In the genomic region with DNA sequence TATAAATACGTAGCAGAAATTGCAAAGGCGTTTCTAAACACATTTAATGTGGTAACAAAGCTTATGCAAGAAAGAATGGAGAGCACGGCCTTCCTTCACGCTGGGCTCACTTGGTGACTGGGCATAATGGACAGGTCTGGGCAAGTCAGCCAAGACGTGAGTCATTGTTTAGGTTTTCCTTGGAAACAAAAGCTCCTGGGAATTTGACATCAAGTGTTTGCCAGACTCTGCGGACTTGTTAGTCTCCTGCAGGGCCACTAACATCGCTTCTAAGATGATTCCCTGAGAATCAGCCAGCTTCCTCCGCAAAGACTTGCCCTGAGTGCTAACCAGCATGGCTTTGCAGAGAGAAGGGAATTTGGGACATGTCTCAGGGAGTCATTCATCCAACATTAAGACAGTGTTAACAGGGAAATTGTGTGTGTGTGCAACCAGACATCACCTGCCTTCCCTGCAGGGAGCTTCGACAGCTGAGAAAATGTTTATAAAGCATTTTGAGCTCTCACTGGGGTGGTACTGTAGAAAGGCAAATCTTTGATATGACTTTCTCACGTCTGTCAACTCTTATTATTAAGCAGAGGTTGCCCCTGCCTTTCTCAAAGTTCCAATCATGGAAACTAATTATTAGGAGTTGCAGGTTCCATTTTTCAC, we compare ENCODE assay signal across 10 cellular contexts.
DNase-seq lines count a peak whose midpoint lies in the region; ATAC-seq, FAIRE-seq and TF ChIP-seq lines count a peak whose summit lies in the region.
"Had no signal": no experiment of that assay in that cellular context is flagged by ENCODE, and none has a peak within 500 bp of the region (broad histone marks: within the 10 kb centered on the region; RNA-seq: fewer than 3 reads in every experiment).

No MANE protein-coding gene starts in this region.

- no peak overlapping the region for H3K9ac ChIP-seq in H1 (replicated peaks in 1 of 4; ENCODE audit: extremely low read depth in 1 of 4, low read depth in 3 of 4, low read length in 3 of 4)

- WGBS in H1 (ENCODE audit: extremely low coverage in 1 of 2, insufficient coverage in 1 of 2, insufficient read length in 1 of 2, insufficient replicate concordance in 2 of 2, low coverage in 1 of 2, low lambda C conversion rate in 2 of 2, missing lambda C conversion rate in 1 of 2), 2 experiments, result 29% methylated on average over 10 of the region's 10 CpGs; no CpG with 5 or more reads in 1 of the 2 experiments
- WGBS in transverse colon (ENCODE audit: low coverage in 1 of 2), 2 donors, result 70 to 72% methylated on average over 9 to 10 of the region's 10 CpGs

- H3K27ac ChIP-seq in H1 (ENCODE audit: low read depth, low read length), result no peak overlapping the region; the same call in 1 of the 2 replicates
- peak overlapping the region in 1 of 4 donors; percentile 24 for H3K27ac ChIP-seq in transverse colon

- H2BK20ac ChIP-seq in H1 (ENCODE audit: low read length), result peak overlapping the region; percentile 91

- 0 out of 2 replicates have a peak overlapping the region, but pooled peaks have one; percentile 25 for H2BK15ac ChIP-seq in H1 (ENCODE audit: low read length)

- H3K36me3 ChIP-seq in H1 (ENCODE audit: control insufficient read depth in 2 of 4, insufficient read depth in 4 of 4, low read length in 3 of 4), result no peaks in the 10 kb centered on the region
- no peaks in the 10 kb centered on the region for H3K36me3 ChIP-seq in transverse colon

- CTCF ChIA-PET in H1 (lab: Charles Lee; ENCODE audit: partially characterized antibody), result interaction anchor here (0.9 to 1.7 kb wide), 5 partner anchors 11 to 123 kb away, joined by 3 to 9 read pairs (median 3); no protein-coding TSS in a partner anchor
- CTCF ChIA-PET in activated naive CD4-positive, alpha-beta T cell treated with anti-CD3 and anti-CD28 coated beads, Interleukin-2, amount 10 ng/mL, durations not matched to agents 7 days and 5 days (lab: Charles Lee), result no interaction called here

- peak overlapping the region; percentile 20 to 38; a peak in 3 of 4 replicates for H3K4me2 ChIP-seq in H1 (ENCODE audit: insufficient read depth in 1 of 2, low read depth in 2 of 2, low read length in 2 of 2)

- no peaks in the 10 kb centered on the region for H3K79me2 ChIP-seq in H1 (ENCODE audit: control insufficient read depth in 1 of 2, insufficient read depth in 2 of 2, low read length in 2 of 2)

- intact Hi-C loops in transverse colon (cut with DNase I; ENCODE audit: low total_unique reads), result no loop called here

- H2BK120ac ChIP-seq in H1 (replicated peaks; ENCODE audit: low read depth, low read length), result peak overlapping the region; percentile 77

- H4K8ac ChIP-seq in H1 (ENCODE audit: extremely low read depth, insufficient read depth, low read length), result no peak overlapping the region

- no peak overlapping the region for H2AK5ac ChIP-seq in H1 (ENCODE audit: low read depth, low read length)

- no peaks in the 10 kb centered on the region for H3K23me2 ChIP-seq in H1 (ENCODE audit: low read depth, low read length)

- H3K27me3 ChIP-seq in H1 (replicated peaks in 1 of 4; ENCODE audit: control insufficient read depth in 3 of 4, extremely low read depth in 1 of 4, insufficient read depth in 3 of 4, low read length in 3 of 4) (peaks cover 0 to 2% (median 0%) of the 10 kb centered on the region in 4 experiments; a peak in 3 of 7 replicates), transverse colon (no peaks in the 10 kb centered on the region)

- H3K4me3 ChIP-seq in H1 (ENCODE audit: extremely low read depth in 1 of 4, insufficient read depth in 2 of 4, low read depth in 3 of 4, low read length in 4 of 4) (no peak overlapping the region), transverse colon (no peak overlapping the region)

- H3K9me3 Mint-ChIP-seq in nephron progenitor cell, result no peaks in the 10 kb centered on the region
- no peaks in the 10 kb centered on the region for H3K9me3 Mint-ChIP-seq in activated naive CD4-positive, alpha-beta T cell treated with anti-CD3 and anti-CD28 coated beads, Interleukin-2, amount 10 ng/mL, durations not matched to agents 7 days and 5 days
- H3K9me3 Mint-ChIP-seq: activated T-helper 17 cell treated with anti-CD3 and anti-CD28 coated beads, Interleukin-2, amount 50 U/mL, for 72 hours; nephron had no signal

- no peak overlapping the region for H3K4ac ChIP-seq in H1 (replicated peaks; ENCODE audit: insufficient read length, low read depth, low read length)

- H4K91ac ChIP-seq in H1 (replicated peaks; ENCODE audit: insufficient read length, low read length), result peak overlapping the region; percentile 96

- TF ChIP-seq EP300 in H1 (IDR thresholded peaks at IDR 0.05; ENCODE audit: borderline replicate concordance in 1 of 2, low read depth in 2 of 2, low read length in 2 of 2) (0 out of 3 replicates have a peak, but pooled peaks of 1 of the 2 experiments have one; percentile 31), transverse colon (IDR thresholded peaks at IDR 0.05; ENCODE audit: low read depth) (no peak)

- H4K20me1 ChIP-seq in H1 (replicated peaks in 1 of 2; ENCODE audit: control insufficient read depth in 1 of 2, insufficient read depth in 2 of 2, low read length in 2 of 2), result no peaks in the 10 kb centered on the region

- no peak overlapping the region for H2AFZ ChIP-seq in H1 (ENCODE audit: low read length)

- H3K4me1 Mint-ChIP-seq in nephron progenitor cell, result peaks cover 67% of the 10 kb centered on the region
- no peaks in the 10 kb centered on the region for H3K4me1 Mint-ChIP-seq in activated naive CD4-positive, alpha-beta T cell treated with anti-CD3 and anti-CD28 coated beads, Interleukin-2, amount 10 ng/mL, durations not matched to agents 7 days and 5 days
- H3K4me1 Mint-ChIP-seq: activated T-helper 17 cell treated with anti-CD3 and anti-CD28 coated beads, Interleukin-2, amount 50 U/mL, for 72 hours had no signal

- H3K27ac Mint-ChIP-seq in nephron progenitor cell, result peak overlapping the region; percentile 88
- H3K27ac Mint-ChIP-seq in activated naive CD4-positive, alpha-beta T cell treated with anti-CD3 and anti-CD28 coated beads, Interleukin-2, amount 10 ng/mL, durations not matched to agents 7 days and 5 days, result no peak overlapping the region
- H3K27ac Mint-ChIP-seq: activated T-helper 17 cell treated with anti-CD3 and anti-CD28 coated beads, Interleukin-2, amount 50 U/mL, for 72 hours had no signal

- POLR2A ChIA-PET in H1 (lab: Charles Lee; ENCODE audit: partially characterized antibody), result interaction anchor here (1.2 kb wide), 1 partner anchor 10 kb away, joined by 6 read pairs; no protein-coding TSS in a partner anchor

- H3K79me1 ChIP-seq in H1 (ENCODE audit: low read depth, low read length), result no peaks in the 10 kb centered on the region

- no peaks in the 10 kb centered on the region for H3K36me3 Mint-ChIP-seq in nephron progenitor cell (ENCODE audit: low read depth)
- no peaks in the 10 kb centered on the region for H3K36me3 Mint-ChIP-seq in activated naive CD4-positive, alpha-beta T cell treated with anti-CD3 and anti-CD28 coated beads, Interleukin-2, amount 10 ng/mL, durations not matched to agents 7 days and 5 days

- ATAC-seq in HG02973 (IDR thresholded peaks at IDR 0.05; ENCODE audit: unreplicated experiment) (no peak), omental fat pad (ENCODE audit: low FRiP score) (no peak)
- ATAC-seq: activated T-helper 17 cell treated with anti-CD3 and anti-CD28 coated beads, Interleukin-2, amount 50 U/mL, for 72 hours had no signal

- H3K4me3 Mint-ChIP-seq in nephron progenitor cell, result no peak overlapping the region
- H3K4me3 Mint-ChIP-seq in activated naive CD4-positive, alpha-beta T cell treated with anti-CD3 and anti-CD28 coated beads, Interleukin-2, amount 10 ng/mL, durations not matched to agents 7 days and 5 days, result no peak overlapping the region
- H3K4me3 Mint-ChIP-seq: activated T-helper 17 cell treated with anti-CD3 and anti-CD28 coated beads, Interleukin-2, amount 50 U/mL, for 72 hours; nephron had no signal

- peak overlapping the region; percentile 76; the same call in 1 of the 2 replicates for H2BK5ac ChIP-seq in H1 (ENCODE audit: low read depth, low read length)

- H3K4me1 ChIP-seq in H1 (replicated peaks in 1 of 4; ENCODE audit: control insufficient read depth in 3 of 4, insufficient read depth in 4 of 4, low read length in 3 of 4), result peaks cover 4 to 16% (median 9%) of the 10 kb centered on the region in 4 experiments; a peak in 6 of 7 replicates
- peaks cover 0 to 4% (median 0%) of the 10 kb centered on the region in 4 donors for H3K4me1 ChIP-seq in transverse colon

- H3K27me3 Mint-ChIP-seq in nephron progenitor cell (ENCODE audit: low read depth, poor library complexity), result peaks cover 4% of the 10 kb centered on the region
- no peaks in the 10 kb centered on the region for H3K27me3 Mint-ChIP-seq in activated naive CD4-positive, alpha-beta T cell treated with anti-CD3 and anti-CD28 coated beads, Interleukin-2, amount 10 ng/mL, durations not matched to agents 7 days and 5 days

- no peak overlapping the region for H3K56ac ChIP-seq in H1 (replicated peaks; ENCODE audit: insufficient read length, low read depth, low read length)

- H3K14ac ChIP-seq in H1 (ENCODE audit: insufficient read length), result no peak overlapping the region

- H4K5ac ChIP-seq in H1 (ENCODE audit: insufficient read length, low read depth, low read length), result peak overlapping the region; percentile 27

- TF ChIP-seq RAD21 in H1 (IDR thresholded peaks at IDR 0.05 in 1 of 2, conservative IDR thresholded peaks at IDR 0.05 in 1 of 2; ENCODE audit: low read depth in 2 of 2, low read length in 2 of 2), result no peak

- in situ Hi-C loops in transverse colon (cut with MboI; ENCODE audit: low pct_ligation_motif_present in 1 of 4, low pct_unique_long_range_greater_than_20kb in 1 of 4, low sequenced_read_pairs in 3 of 4), result no loop called here

- TF ChIP-seq POLR2A in H1 (IDR thresholded peaks at IDR 0.05; ENCODE audit: control extremely low read depth in 1 of 2, low read depth in 2 of 2, low read length in 2 of 2) (no peak; a peak in 1 of 3 replicates), transverse colon (IDR thresholded peaks at IDR 0.05) (no peak)

- H3K23ac ChIP-seq in H1 (ENCODE audit: insufficient read length), result no peak overlapping the region

- peak; percentile 92 for FAIRE-seq in H1 (lab: Jason Lieb, UNC)

- peak overlapping the region; percentile 93 for H2BK12ac ChIP-seq in H1 (ENCODE audit: low read depth, low read length)

- H3K9me3 ChIP-seq in H1 (ENCODE audit: insufficient read depth in 2 of 2, low read depth in 1 of 2, low read length in 1 of 2) (no peaks in the 10 kb centered on the region), transverse colon (no peaks in the 10 kb centered on the region)

- peak overlapping the region; percentile 84 for H3K18ac ChIP-seq in H1 (ENCODE audit: extremely low read depth, low read length)

- DNase-seq in DMS79 treated with DMSO at 0.1 percent for 48 hours (lab: John Stamatoyannopoulos, UW), result peak; percentile 16
- DNase-seq in NCI-H2227 (lab: John Stamatoyannopoulos, UW; ENCODE audit: unreplicated experiment), result peak; percentile 72
- peak in 1 of 2 experiments; percentile 54 for DNase-seq in H1 (ENCODE audit: low read depth in 1 of 2, low spot score in 2 of 2)
- no peak for DNase-seq in nephron progenitor cell
- DNase-seq in transverse colon, result no peak
- no peak for DNase-seq in omental fat pad (ENCODE audit: low spot score)
- DNase-seq in activated naive CD4-positive, alpha-beta T cell treated with anti-CD3 and anti-CD28 coated beads, Interleukin-2, amount 10 ng/mL, durations not matched to agents 7 days and 5 days, result no peak

- TF ChIP-seq CTCF in H1 (IDR thresholded peaks at IDR 0.05; ENCODE audit: control extremely low read depth in 1 of 3, insufficient read depth in 1 of 3, low read depth in 1 of 3, low read length in 3 of 3) (no peak), nephron progenitor cell (IDR thresholded peaks at IDR 0.05) (no peak), transverse colon (IDR thresholded peaks at IDR 0.05) (no peak), omental fat pad (IDR thresholded peaks at IDR 0.05) (no peak)

Comparison
In these comparisons a context has a peak if more than half of its experiments do, and no peak if none do; other contexts are left out.
1. DNase-seq: peak in DMS79 treated with DMSO at 0.1 percent for 48 hours (single experiment) and NCI-H2227 (single experiment); none in nephron progenitor cell (single experiment), transverse colon (single experiment), omental fat pad (single experiment) and activated naive CD4-positive, alpha-beta T cell treated with anti-CD3 and anti-CD28 coated beads, Interleukin-2, amount 10 ng/mL, durations not matched to agents 7 days and 5 days (single experiment).